Comparison of ENCODE assay signal across 1 cellular context in genomic region chr18:2572144-2572682, GRCh38.
TF ChIP-seq lines count a peak whose summit lies in the region.

No MANE protein-coding gene starts in this region.

TF ChIP-seq in GM12878, 131 proteins besides CTCF, POLR2A, EP300 and RAD21 (continued from another document):
- TF ChIP-seq PKNOX1 (IDR thresholded peaks at IDR 0.05) (peak; percentile 50), ZNF592 (IDR thresholded peaks at IDR 0.05) (no peak), FOXK2 (IDR thresholded peaks at IDR 0.05) (no peak)
